ENCODE assay signal across 1 cellular context in the genomic region with DNA sequence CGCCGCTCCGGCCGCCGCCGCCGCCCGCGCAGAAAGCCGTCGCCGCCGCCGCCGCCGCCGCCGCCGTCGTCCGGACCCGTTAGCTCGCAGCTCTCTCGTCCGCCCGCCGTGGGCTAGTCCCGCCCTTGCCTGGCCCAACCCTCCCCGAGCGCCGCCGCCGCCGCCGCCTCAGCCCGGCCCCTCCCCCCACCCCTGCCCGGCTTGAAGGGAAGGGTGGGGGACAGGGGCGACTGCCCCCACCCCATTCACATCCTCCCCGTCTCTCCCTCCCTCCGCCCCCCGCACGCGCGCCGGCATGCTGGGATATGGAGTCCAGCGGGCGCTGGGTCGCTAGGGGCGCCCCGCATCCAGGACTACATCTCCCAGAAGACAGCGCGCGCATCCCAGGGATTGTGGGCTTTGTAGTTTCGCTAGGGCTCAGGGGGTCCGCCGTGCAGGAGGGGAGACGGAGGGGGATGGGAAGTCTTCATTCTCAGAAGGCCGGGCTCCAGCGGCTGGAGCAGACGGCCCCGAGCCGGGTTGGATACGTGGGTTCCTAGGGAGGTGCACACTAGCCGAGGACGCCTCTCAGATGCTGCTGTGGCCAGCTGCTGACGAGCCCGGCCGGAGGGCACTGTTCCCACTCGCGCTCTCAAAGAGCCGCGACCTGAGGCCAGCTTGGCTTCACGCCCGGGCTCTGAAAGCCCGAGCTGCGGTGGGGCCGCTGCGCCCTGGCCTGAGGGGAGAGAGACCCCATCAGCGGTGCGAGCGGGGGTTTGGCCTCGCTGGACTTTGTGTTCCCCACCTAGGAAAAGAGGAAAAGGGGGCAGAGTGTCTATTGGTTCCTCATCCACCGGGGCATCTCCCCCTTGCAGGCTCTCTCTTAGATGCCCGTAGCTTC.
TF ChIP-seq lines count a peak whose summit lies in the region.

A gene with protein sequence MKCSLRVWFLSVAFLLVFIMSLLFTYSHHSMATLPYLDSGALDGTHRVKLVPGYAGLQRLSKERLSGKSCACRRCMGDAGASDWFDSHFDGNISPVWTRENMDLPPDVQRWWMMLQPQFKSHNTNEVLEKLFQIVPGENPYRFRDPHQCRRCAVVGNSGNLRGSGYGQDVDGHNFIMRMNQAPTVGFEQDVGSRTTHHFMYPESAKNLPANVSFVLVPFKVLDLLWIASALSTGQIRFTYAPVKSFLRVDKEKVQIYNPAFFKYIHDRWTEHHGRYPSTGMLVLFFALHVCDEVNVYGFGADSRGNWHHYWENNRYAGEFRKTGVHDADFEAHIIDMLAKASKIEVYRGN (minus strand): TSS at position 118 of the 880 bp plus-strand sequence. CDS start 40,570 bp downstream, outside the sequence.

TF ChIP-seq in HepG2, 621 proteins besides CTCF, POLR2A, EP300 and RAD21 (continued from another document and continues in another):
- TF ChIP-seq MTERF4 (CRISPR knock-in tag; IDR thresholded peaks at IDR 0.05) (peak; percentile 68; the same call in 1 of the 2 replicates), ZNF746 (CRISPR knock-in tag; IDR thresholded peaks at IDR 0.05) (peak; percentile 95), ZMYM3 (CRISPR knock-in tag; IDR thresholded peaks at IDR 0.05) (peak; percentile 56; the same call in 1 of the 2 replicates), ZBTB40 (IDR thresholded peaks at IDR 0.05) (no peak), ZBTB40 (CRISPR knock-in tag; IDR thresholded peaks at IDR 0.05) (peak; percentile 47; the same call in 1 of the 2 replicates), ZNF839 (CRISPR knock-in tag; IDR thresholded peaks at IDR 0.05; ENCODE audit: borderline replicate concordance) (no peak), ETV5 (CRISPR knock-in tag; IDR thresholded peaks at IDR 0.05; ENCODE audit: borderline replicate concordance) (peak; percentile 38; the same call in 1 of the 2 replicates), ADNP (CRISPR knock-in tag; IDR thresholded peaks at IDR 0.05) (0 out of 2 replicates have a peak, but pooled peaks have one; percentile 40), ZBTB42 (CRISPR knock-in tag; IDR thresholded peaks at IDR 0.05) (peak; percentile 77; the same call in 1 of the 2 replicates), KDM3A (CRISPR knock-in tag; IDR thresholded peaks at IDR 0.05; ENCODE audit: low read depth) (peak; percentile 69; the same call in 1 of the 2 replicates), PTBP1 (IDR thresholded peaks at IDR 0.05; ENCODE audit: low read depth, low read length, poor library complexity, severe bottlenecking) (peak; percentile 72), U2AF2 (IDR thresholded peaks at IDR 0.05; ENCODE audit: low read depth, low read length) (no peak), TIGD3 (CRISPR knock-in tag; IDR thresholded peaks at IDR 0.05; ENCODE audit: borderline replicate concordance) (no peak), GMEB2 (CRISPR knock-in tag; IDR thresholded peaks at IDR 0.05; ENCODE audit: low read depth) (peak; percentile 80), ZNF143 (CRISPR knock-in tag; IDR thresholded peaks at IDR 0.05) (peak; percentile 95), KLF15 (CRISPR knock-in tag; IDR thresholded peaks at IDR 0.05; ENCODE audit: borderline replicate concordance) (no peak), BRF2 (CRISPR knock-in tag; IDR thresholded peaks at IDR 0.05) (no peak), NFYB (CRISPR knock-in tag; IDR thresholded peaks at IDR 0.05) (no peak), PHB2 (IDR thresholded peaks at IDR 0.05; ENCODE audit: partially characterized antibody) (no peak), ZNF550 (CRISPR knock-in tag; IDR thresholded peaks at IDR 0.05; ENCODE audit: borderline replicate concordance) (no peak), SSRP1 (CRISPR knock-in tag; IDR thresholded peaks at IDR 0.05) (no peak), RXRA (CRISPR knock-in tag; IDR thresholded peaks at IDR 0.05) (peak; percentile 40; the same call in 1 of the 2 replicates), ASH2L (IDR thresholded peaks at IDR 0.05; ENCODE audit: insufficient read length, low read depth, low read length) (peak; percentile 74), CBX1 (IDR thresholded peaks at IDR 0.05; ENCODE audit: low read depth) (no peak), ZNF841 (CRISPR knock-in tag; IDR thresholded peaks at IDR 0.05; ENCODE audit: borderline replicate concordance) (no peak), ISX (CRISPR knock-in tag; conservative IDR thresholded peaks at IDR 0.05) (no peak), KAT7 (CRISPR knock-in tag; IDR thresholded peaks at IDR 0.05; ENCODE audit: borderline replicate concordance) (no peak; the same call in 1 of the 2 replicates), HNRNPK (IDR thresholded peaks at IDR 0.05; ENCODE audit: low read depth, low read length, poor library complexity, severe bottlenecking) (peak; percentile 84), ZNF570 (CRISPR knock-in tag; IDR thresholded peaks at IDR 0.05; ENCODE audit: borderline replicate concordance) (no peak), ZFYVE20 (CRISPR knock-in tag; IDR thresholded peaks at IDR 0.05; ENCODE audit: borderline replicate concordance, low read depth) (0 out of 2 replicates have a peak, but pooled peaks have one; percentile 18), HINFP (CRISPR knock-in tag; IDR thresholded peaks at IDR 0.05; ENCODE audit: low read depth) (no peak; the same call in 1 of the 2 replicates), NFRKB (IDR thresholded peaks at IDR 0.05) (no peak)
- TF ChIP-seq, protein P1, sequence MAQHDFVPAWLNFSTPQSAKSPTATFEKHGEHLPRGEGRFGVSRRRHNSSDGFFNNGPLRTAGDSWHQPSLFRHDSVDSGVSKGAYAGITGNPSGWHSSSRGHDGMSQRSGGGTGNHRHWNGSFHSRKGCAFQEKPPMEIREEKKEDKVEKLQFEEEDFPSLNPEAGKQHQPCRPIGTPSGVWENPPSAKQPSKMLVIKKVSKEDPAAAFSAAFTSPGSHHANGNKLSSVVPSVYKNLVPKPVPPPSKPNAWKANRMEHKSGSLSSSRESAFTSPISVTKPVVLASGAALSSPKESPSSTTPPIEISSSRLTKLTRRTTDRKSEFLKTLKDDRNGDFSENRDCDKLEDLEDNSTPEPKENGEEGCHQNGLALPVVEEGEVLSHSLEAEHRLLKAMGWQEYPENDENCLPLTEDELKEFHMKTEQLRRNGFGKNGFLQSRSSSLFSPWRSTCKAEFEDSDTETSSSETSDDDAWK (CRISPR knock-in tag; IDR thresholded peaks at IDR 0.05): no peak
